13 cellular contexts compared by ENCODE assay signal in genomic region chr14:41986726-41987125, GRCh38.
DNase-seq lines count a peak whose midpoint lies in the region; ATAC-seq and TF ChIP-seq lines count a peak whose summit lies in the region.
"Had no signal": no experiment of that assay in that cellular context is flagged by ENCODE, and none has a peak within 500 bp of the region (broad histone marks: within the 10 kb centered on the region; RNA-seq: fewer than 3 reads in every experiment).

No MANE protein-coding gene starts in this region.

- H3K9me3 ChIP-seq in DOHH2 (ENCODE audit: control insufficient read depth, insufficient read depth, low read length) (no peaks in the 10 kb centered on the region), RWPE2 (ENCODE audit: severe bottlenecking) (no peaks in the 10 kb centered on the region), body of pancreas (no peaks in the 10 kb centered on the region)
- H3K9me3 ChIP-seq: colonic mucosa, gastroesophageal sphincter had no signal

- peak overlapping the region; percentile 46 for H3K4me2 ChIP-seq in DOHH2 (ENCODE audit: low read length)

- ATAC-seq in HG03432 (IDR thresholded peaks at IDR 0.05; ENCODE audit: unreplicated experiment) (peak; percentile 56), RWPE2 (ENCODE audit: low read depth) (peak; percentile 91), body of pancreas (no peak), GM21360 (IDR thresholded peaks at IDR 0.05; ENCODE audit: unreplicated experiment) (no peak)
- ATAC-seq: gastroesophageal sphincter, Right ventricle myocardium inferior had no signal

- no peaks in the 10 kb centered on the region for H3F3A ChIP-seq in DOHH2 (ENCODE audit: control insufficient read depth, insufficient read depth)

- H3K4me3 ChIP-seq in DOHH2 (ENCODE audit: low read length) (no peak overlapping the region), RWPE2 (ENCODE audit: severe bottlenecking) (no peak overlapping the region), body of pancreas (no peak overlapping the region)
- H3K4me3 ChIP-seq: colonic mucosa, gastroesophageal sphincter had no signal

- H3K27ac ChIP-seq in DOHH2 (ENCODE audit: low read depth, low read length) (peak overlapping the region; percentile 59), RWPE2 (ENCODE audit: poor library complexity, severe bottlenecking) (no peak overlapping the region), body of pancreas (no peak overlapping the region)
- H3K27ac ChIP-seq: colonic mucosa, gastroesophageal sphincter had no signal

- H4K20me1 ChIP-seq in DOHH2 (ENCODE audit: control insufficient read depth, insufficient read depth, low read depth, low read length), result no peaks in the 10 kb centered on the region

- H3K4me1 ChIP-seq in DOHH2 (ENCODE audit: control insufficient read depth, low read length), result peaks cover 40% of the 10 kb centered on the region
- no peaks in the 10 kb centered on the region for H3K4me1 ChIP-seq in RWPE2 (ENCODE audit: insufficient read depth, poor library complexity, severe bottlenecking)
- no peaks in the 10 kb centered on the region for H3K4me1 ChIP-seq in body of pancreas
- H3K4me1 ChIP-seq: colonic mucosa, gastroesophageal sphincter had no signal

- H3K36me3 ChIP-seq in DOHH2 (ENCODE audit: control insufficient read depth, low read length) (no peaks in the 10 kb centered on the region), RWPE2 (ENCODE audit: low read depth) (no peaks in the 10 kb centered on the region), body of pancreas (replicated peaks in 1 of 2; ENCODE audit: insufficient read depth in 1 of 2, low read depth in 2 of 2) (no peaks in the 10 kb centered on the region)
- H3K36me3 ChIP-seq: colonic mucosa, gastroesophageal sphincter had no signal

- no peak for TF ChIP-seq CTCF in DOHH2 (IDR thresholded peaks at IDR 0.05; ENCODE audit: low read depth, low read length, poor library complexity, severe bottlenecking)
- TF ChIP-seq CTCF in RWPE2 (IDR thresholded peaks at IDR 0.05; ENCODE audit: poor library complexity, severe bottlenecking), result no peak
- no peak for TF ChIP-seq CTCF in body of pancreas (IDR thresholded peaks at IDR 0.05)

- DNase-seq in RWPE2 (ENCODE audit: low spot score) (no peak), fibroblast of peridontal ligament (ENCODE audit: extremely low read depth) (peak; percentile 2), body of pancreas (no peak), NCI-H2227 treated with DMSO at 0.1 percent for 48 hours (lab: John Stamatoyannopoulos, UW) (no peak), posterior cingulate gyrus (no peak)
- DNase-seq: colonic mucosa; kidney; stimulated activated naive CD4-positive, alpha-beta T cell had no signal

- H3K79me2 ChIP-seq in DOHH2 (ENCODE audit: control insufficient read depth, low read length), result no peaks in the 10 kb centered on the region

- intact Hi-C loops in body of pancreas (cut with DNase I), result no loop called here
- intact Hi-C loops in posterior cingulate gyrus (cut with DNase I), result no loop called here

- TF ChIP-seq POLR2A in body of pancreas (IDR thresholded peaks at IDR 0.05), result no peak

- H3K9me2 ChIP-seq in DOHH2 (replicated peaks; ENCODE audit: control insufficient read depth, low read length), result no peaks in the 10 kb centered on the region

- no peaks in the 10 kb centered on the region for H3K27me3 ChIP-seq in DOHH2 (ENCODE audit: control insufficient read depth, low read length)
- no peaks in the 10 kb centered on the region for H3K27me3 ChIP-seq in RWPE2 (ENCODE audit: insufficient read depth, poor library complexity, severe bottlenecking)
- no peaks in the 10 kb centered on the region for H3K27me3 ChIP-seq in body of pancreas
- H3K27me3 ChIP-seq: colonic mucosa, gastroesophageal sphincter had no signal

Comparison
In these comparisons a context has a peak if more than half of its experiments do, and no peak if none do; other contexts are left out.
1. ATAC-seq: peak in HG03432 (single experiment) and RWPE2 (single experiment); none in body of pancreas (single experiment) and GM21360 (single experiment).